ENCODE assay signal across 1 cellular context in the genomic region with DNA sequence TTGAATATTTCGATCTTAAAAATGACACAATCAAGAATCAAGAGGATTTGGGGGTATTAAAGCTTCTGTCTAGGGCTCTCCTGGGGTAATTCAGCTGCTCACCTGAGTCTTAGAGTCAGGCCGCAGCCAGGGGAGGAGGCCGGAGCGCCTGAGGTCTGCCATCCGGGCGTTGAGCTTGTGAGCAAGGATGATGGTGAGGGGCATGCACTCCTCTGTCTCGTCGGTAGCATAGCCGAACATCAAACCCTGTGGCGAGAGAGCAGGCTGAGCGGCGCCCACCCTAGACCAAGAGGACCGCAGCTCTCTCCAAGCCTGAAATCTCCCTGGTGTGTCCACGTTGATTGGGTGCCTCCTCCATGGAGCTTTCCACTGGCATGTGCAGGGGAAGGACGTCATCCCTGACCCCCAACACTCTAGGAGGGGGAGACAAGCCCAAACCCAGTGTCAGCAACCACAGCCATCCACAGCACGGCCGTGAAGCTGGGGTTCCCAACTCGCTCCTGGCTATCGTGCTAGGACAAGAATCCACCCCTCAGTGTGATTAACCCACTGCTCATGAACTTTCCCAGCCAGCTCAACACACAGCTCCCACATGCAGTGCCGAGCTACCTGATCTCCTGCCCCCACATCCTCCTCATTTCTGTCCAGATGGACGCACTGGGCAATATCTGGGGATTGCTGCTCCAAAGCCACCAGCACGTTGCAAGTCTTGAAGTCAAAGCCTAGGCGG.
TF ChIP-seq lines count a peak whose summit lies in the region.

No MANE protein-coding gene starts in this region.

TF ChIP-seq in liver, 16 proteins besides CTCF, POLR2A, EP300 and RAD21 (continued from another document):
- no peak for TF ChIP-seq REST (IDR thresholded peaks at IDR 0.05)
- no peak for TF ChIP-seq EGR1 (IDR thresholded peaks at IDR 0.05; ENCODE audit: low read depth in 2 of 2)
- TF ChIP-seq, protein P1, sequence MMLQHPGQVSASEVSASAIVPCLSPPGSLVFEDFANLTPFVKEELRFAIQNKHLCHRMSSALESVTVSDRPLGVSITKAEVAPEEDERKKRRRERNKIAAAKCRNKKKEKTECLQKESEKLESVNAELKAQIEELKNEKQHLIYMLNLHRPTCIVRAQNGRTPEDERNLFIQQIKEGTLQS (IDR thresholded peaks at IDR 0.05), result no peak
- no peak for TF ChIP-seq NR2F2 (IDR thresholded peaks at IDR 0.05)
- TF ChIP-seq, protein P2, sequence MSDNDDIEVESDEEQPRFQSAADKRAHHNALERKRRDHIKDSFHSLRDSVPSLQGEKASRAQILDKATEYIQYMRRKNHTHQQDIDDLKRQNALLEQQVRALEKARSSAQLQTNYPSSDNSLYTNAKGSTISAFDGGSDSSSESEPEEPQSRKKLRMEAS (IDR thresholded peaks at IDR 0.05), result no peak
- TF ChIP-seq HNF4A (conservative IDR thresholded peaks at IDR 0.05), result no peak
- TF ChIP-seq GABPA (IDR thresholded peaks at IDR 0.05 in 1 of 2, conservative IDR thresholded peaks at IDR 0.05 in 1 of 2), result no peak
- no peak for TF ChIP-seq HNF4G (IDR thresholded peaks at IDR 0.05)
- TF ChIP-seq FOXA1 (IDR thresholded peaks at IDR 0.05), result no peak
- no peak for TF ChIP-seq ZBTB33 (IDR thresholded peaks at IDR 0.05)
